9 cellular contexts compared by ENCODE assay signal in the genomic region with DNA sequence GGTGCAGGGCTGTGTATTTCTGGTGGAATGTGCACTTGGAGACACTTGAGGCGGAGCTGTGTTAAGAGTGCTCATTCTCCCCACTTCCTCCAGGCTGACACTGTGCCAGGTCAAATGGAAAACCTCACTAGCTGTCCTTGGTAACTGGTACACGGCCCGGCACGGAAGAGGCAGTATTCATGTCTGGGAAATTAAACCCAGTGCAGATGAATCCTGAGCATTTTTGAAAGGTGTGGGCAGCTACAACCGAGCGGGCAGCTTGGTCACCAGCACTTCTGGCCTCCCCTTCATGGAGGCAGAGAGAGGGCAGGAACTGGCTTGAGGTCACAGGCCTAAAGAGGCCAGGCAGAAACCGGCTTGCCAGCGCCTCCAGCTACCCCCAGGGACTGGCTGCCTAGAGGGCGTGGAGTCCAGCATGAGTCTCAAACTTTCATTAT. TPM values are rescaled to one million over a fixed set of nuclear protein-coding genes. Genes with fewer than 3 reads are reported as not detected.
DNase-seq lines count a peak whose midpoint lies in the region; ATAC-seq and TF ChIP-seq lines count a peak whose summit lies in the region.
"Had no signal": no experiment of that assay in that cellular context is flagged by ENCODE, and none has a peak within 500 bp of the region (broad histone marks: within the 10 kb centered on the region; RNA-seq: fewer than 3 reads in every experiment).

No MANE protein-coding gene starts in this region.

- H3K4me3 ChIP-seq in GM23338 (peak overlapping the region; percentile 85; the same call in 1 of the 2 replicates), PC-9 (peak overlapping the region; percentile 84; the same call in 1 of the 2 replicates), esophagus muscularis mucosa (peak overlapping the region; percentile 80 to 95 (median 92)), gastrocnemius medialis (peak overlapping the region in 3 of 4 donors; percentile 67 to 86 (median 79))

- no peaks in the 10 kb centered on the region for H3K27me3 ChIP-seq in GM23338 (ENCODE audit: insufficient read depth)
- no peaks in the 10 kb centered on the region for H3K27me3 ChIP-seq in PC-9 (ENCODE audit: insufficient read depth, low read depth)
- no peaks in the 10 kb centered on the region for H3K27me3 ChIP-seq in esophagus muscularis mucosa
- no peaks in the 10 kb centered on the region for H3K27me3 ChIP-seq in gastrocnemius medialis

- peaks cover 15% of the 10 kb centered on the region for H3K4me1 Mint-ChIP-seq in GM23338

- POLR2A ChIA-PET in PC-9 (lab: Charles Lee; ENCODE audit: unreplicated experiment) = no interaction called here

- peak overlapping the region; percentile 96 for H3K4me2 ChIP-seq in GM23338
- H3K4me2 ChIP-seq in PC-9 = peak overlapping the region; percentile 99

- 80% methylated on average over 7 of the region's 9 CpGs for whole genome bisulfite sequencing in esophagus muscularis mucosa

- TF ChIP-seq CTCF in GM23338 (conservative IDR thresholded peaks at IDR 0.05; ENCODE audit: low read depth in 2 of 2) = no peak
- TF ChIP-seq CTCF in PC-9 (conservative IDR thresholded peaks at IDR 0.05) = no peak
- no peak for TF ChIP-seq CTCF in esophagus muscularis mucosa (IDR thresholded peaks at IDR 0.05)
- TF ChIP-seq CTCF in gastrocnemius medialis (IDR thresholded peaks at IDR 0.05 in 4 of 5, conservative IDR thresholded peaks at IDR 0.05 in 1 of 5) = no peak

- no peaks in the 10 kb centered on the region for H3F3A ChIP-seq in GM23338 (replicated peaks; ENCODE audit: low read depth)
- no peaks in the 10 kb centered on the region for H3F3A ChIP-seq in PC-9 (ENCODE audit: insufficient read depth, low read depth)

- no peak for TF ChIP-seq EP300 in esophagus muscularis mucosa (IDR thresholded peaks at IDR 0.05)

- H3K9me3 ChIP-seq in PC-9 (ENCODE audit: insufficient read depth, low read depth) (no peaks in the 10 kb centered on the region), esophagus muscularis mucosa (no peaks in the 10 kb centered on the region), gastrocnemius medialis (no peaks in the 10 kb centered on the region)

- H2AFZ ChIP-seq in GM23338 = no peak overlapping the region
- no peak overlapping the region for H2AFZ ChIP-seq in PC-9

- no peaks in the 10 kb centered on the region for H3K9me3 Mint-ChIP-seq in GM23338

- H3K27ac ChIP-seq in GM23338 (ENCODE audit: low read depth) (no peak overlapping the region), PC-9 (no peak overlapping the region), esophagus muscularis mucosa (replicated peaks in 1 of 4) (no peak overlapping the region), gastrocnemius medialis (no peak overlapping the region)

- no TSS peak for BruUV-seq in PC-9 (replicated peaks; lab: Mats Ljungman, UMichigan)

- TF ChIP-seq POLR2A in esophagus muscularis mucosa (IDR thresholded peaks at IDR 0.05; ENCODE audit: low read depth) (no peak), gastrocnemius medialis (IDR thresholded peaks at IDR 0.05) (no peak)

- H3K36me3 Mint-ChIP-seq in GM23338 (ENCODE audit: low read depth) = peaks cover 49% of the 10 kb centered on the region

- DNase-seq in GM23338 (ENCODE audit: low spot score) = no peak
- no peak for DNase-seq in PC-9
- no peak for DNase-seq in esophagus muscularis mucosa (ENCODE audit: extremely low spot score)
- no peak for DNase-seq in gastrocnemius medialis
- DNase-seq in NCI-H1048 (lab: John Stamatoyannopoulos, UW) = no peak
- DNase-seq in SHP77 (lab: John Stamatoyannopoulos, UW) = no peak
- no peak for DNase-seq in activated effector memory CD4-positive, alpha-beta T cell treated with Interleukin-2 at 50 U/mL for 16 hours
- DNase-seq: amniotic stem cell, KBM-7 had no signal

- peak overlapping the region; percentile 91; the same call in 2 of the 3 replicates for H3K4me3 Mint-ChIP-seq in GM23338

- H3K27me3 Mint-ChIP-seq in GM23338 (ENCODE audit: insufficient read depth, low read depth, poor library complexity) = no peaks in the 10 kb centered on the region

- H4K20me1 ChIP-seq in GM23338 (replicated peaks; ENCODE audit: insufficient read depth) = peaks cover 26% of the 10 kb centered on the region
- H4K20me1 ChIP-seq in PC-9 (ENCODE audit: insufficient read depth) = peaks cover 22% of the 10 kb centered on the region

- intact Hi-C loops in PC-9 (cut with micrococcal nuclease; ENCODE audit: unreplicated experiment) = loop anchor here (10.0 kb wide), 1 partner anchor 139 kb away; the partner anchor contains the start of gene SLC6A19
- intact Hi-C loops in esophagus muscularis mucosa (cut with DNase I) = loop anchor here (10.0 kb wide), 2 partner anchors 301 to 461 kb away; partner anchors contain the start of gene NDUFS6
- intact Hi-C loops in gastrocnemius medialis (cut with DNase I; ENCODE audit: low total_unique reads) = loop anchor here (10.0 kb wide), 1 partner anchor 449 kb away; the partner anchor contains the start of genes BRD9 and TRIP13

- in situ Hi-C loops in gastrocnemius medialis (cut with MboI; ENCODE audit: low sequenced_read_pairs in 4 of 4) = no loop called here

- H3K79me2 ChIP-seq in GM23338 (replicated peaks; ENCODE audit: insufficient read depth) (peaks cover 25% of the 10 kb centered on the region), PC-9 (ENCODE audit: low read depth) (peaks cover 48% of the 10 kb centered on the region)

- CTCF ChIA-PET in PC-9 (lab: Charles Lee) = no interaction called here

- no peak overlapping the region for H3K27ac Mint-ChIP-seq in GM23338

- H3K9me2 ChIP-seq in GM23338 (ENCODE audit: insufficient read depth) (no peaks in the 10 kb centered on the region), PC-9 (ENCODE audit: insufficient read depth) (no peaks in the 10 kb centered on the region)

- peaks cover 11% of the 10 kb centered on the region for H3K4me1 ChIP-seq in GM23338 (ENCODE audit: insufficient read depth)
- H3K4me1 ChIP-seq in PC-9 (replicated peaks; ENCODE audit: insufficient read depth) = peaks cover 18% of the 10 kb centered on the region
- peaks cover 18 to 36% (median 30%) of the 10 kb centered on the region in 4 donors for H3K4me1 ChIP-seq in esophagus muscularis mucosa
- H3K4me1 ChIP-seq in gastrocnemius medialis = peaks cover 16 to 18% of the 10 kb centered on the region in 2 donors

- peaks cover 14% of the 10 kb centered on the region; the same call in 1 of the 2 replicates for H3K36me3 ChIP-seq in GM23338 (ENCODE audit: insufficient read depth)
- peaks cover 31% of the 10 kb centered on the region for H3K36me3 ChIP-seq in PC-9 (ENCODE audit: low read depth)
- H3K36me3 ChIP-seq in esophagus muscularis mucosa = peaks cover 39 to 52% (median 44%) of the 10 kb centered on the region in 4 donors
- peaks cover 0 to 44% of the 10 kb centered on the region in 2 donors for H3K36me3 ChIP-seq in gastrocnemius medialis

- ATAC-seq in GM23338 (no peak), gastrocnemius medialis (no peak)

TF ChIP-seq in GM23338, 12 proteins besides CTCF, POLR2A, EP300 and RAD21 (continues in another document):
- TF ChIP-seq ZNF114 (CRISPR knock-in tag; IDR thresholded peaks at IDR 0.05) (no peak), POLR2AphosphoS5 (IDR thresholded peaks at IDR 0.05; ENCODE audit: low read depth) (no peak), STAT1 (IDR thresholded peaks at IDR 0.05; ENCODE audit: unreplicated experiment) (no peak), NANOG (IDR thresholded peaks at IDR 0.05; ENCODE audit: borderline replicate concordance) (no peak)
- TF ChIP-seq, protein P1, sequence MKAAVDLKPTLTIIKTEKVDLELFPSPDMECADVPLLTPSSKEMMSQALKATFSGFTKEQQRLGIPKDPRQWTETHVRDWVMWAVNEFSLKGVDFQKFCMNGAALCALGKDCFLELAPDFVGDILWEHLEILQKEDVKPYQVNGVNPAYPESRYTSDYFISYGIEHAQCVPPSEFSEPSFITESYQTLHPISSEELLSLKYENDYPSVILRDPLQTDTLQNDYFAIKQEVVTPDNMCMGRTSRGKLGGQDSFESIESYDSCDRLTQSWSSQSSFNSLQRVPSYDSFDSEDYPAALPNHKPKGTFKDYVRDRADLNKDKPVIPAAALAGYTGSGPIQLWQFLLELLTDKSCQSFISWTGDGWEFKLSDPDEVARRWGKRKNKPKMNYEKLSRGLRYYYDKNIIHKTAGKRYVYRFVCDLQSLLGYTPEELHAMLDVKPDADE (IDR thresholded peaks at IDR 0.05) = no peak

RNA-seq across cellular contexts. Expression of gene CLPTM1L, which starts 1.6 kb away (rescaled TPM):
- 110 and 142 TPM in 2 replicates for total RNA-seq in GM23338 (2014; rRNA removed; shearing (Covaris generic))
- 39.9 and 41.7 TPM in 2 replicates for polyA plus RNA-seq in GM23338 (2016; fragmentation: Nextera tagmentation; extraction: Ambion mirVana)
- total RNA-seq in PC-9 (2021) (260 and 266 TPM in 2 replicates), esophagus muscularis mucosa (100 to 1,000 TPM in 3 of 4 donors, 10 to 100 TPM in 1; 96.9 to 139 (median 126) TPM), gastrocnemius medialis (10 to 100 TPM; 29.4 to 41.0 (median 36.8) TPM)

RNA-seq across cellular contexts. Expression of gene TERT, which starts 48.5 kb away (rescaled TPM):
- 36.2 and 46.4 TPM in 2 replicates for total RNA-seq in GM23338 (2014; rRNA removed; shearing (Covaris generic))
- polyA plus RNA-seq in GM23338 (2016; fragmentation: Nextera tagmentation; extraction: Ambion mirVana) = 9.1 and 9.8 TPM in 2 replicates
- total RNA-seq in PC-9 (2021) = 0.74 and 2.2 TPM in 2 replicates
- not detected for total RNA-seq in esophagus muscularis mucosa
- total RNA-seq in gastrocnemius medialis = not detected

Comparison
In these comparisons a context has a peak if more than half of its experiments do, and no peak if none do; other contexts are left out.
1. RNA of gene TERT, which starts 48.5 kb away (total RNA-seq): 36.2 to 46.4 TPM in GM23338; 0.74 to 2.2 TPM in PC-9, not detected in esophagus muscularis mucosa and not detected in gastrocnemius medialis; every median in the first group is over 10 times any median in the second.
2. Peak in every context shown above with its lines, with median percentiles within 50 percentile points of each other: H3K4me3 ChIP-seq.